ENCODE assay signal across 8 cellular contexts in the genomic region with DNA sequence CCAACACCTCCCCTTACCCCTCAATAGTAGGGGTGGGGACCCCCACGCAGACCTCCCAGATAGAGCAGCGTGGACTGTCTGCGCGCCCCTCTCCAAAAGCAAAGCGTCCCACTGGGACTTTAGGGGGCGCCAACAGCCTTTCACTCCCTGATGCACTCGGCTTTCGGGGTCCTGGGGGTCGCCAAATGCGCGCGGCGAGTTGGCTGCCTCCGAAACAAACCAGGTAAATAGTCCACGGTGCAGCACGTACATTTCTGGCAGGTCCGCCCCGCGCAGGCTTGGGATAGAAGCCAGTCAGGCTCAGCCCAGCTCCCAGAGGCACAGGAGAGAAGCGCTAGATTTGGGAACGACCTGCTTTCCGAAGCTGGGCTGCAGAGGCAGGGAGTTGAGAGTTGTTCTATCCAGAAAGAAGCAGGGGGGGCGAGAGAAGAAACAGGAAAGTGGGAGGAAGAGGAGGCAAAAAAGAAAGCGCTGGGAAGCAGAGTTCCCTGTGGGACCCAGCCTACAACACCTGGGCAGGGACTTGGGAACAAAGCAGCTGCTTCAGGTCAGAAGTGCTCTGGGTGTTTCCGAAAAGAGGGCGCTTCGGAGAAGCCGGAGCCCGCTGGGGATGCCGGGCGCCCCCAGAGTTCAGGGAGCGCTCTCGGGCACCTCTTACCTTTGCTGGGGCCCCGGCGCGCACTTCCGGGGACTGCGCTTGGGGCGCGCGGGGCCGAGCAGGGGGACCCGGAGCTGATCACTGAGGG. TPM values are rescaled to one million over a fixed set of nuclear protein-coding genes. Genes with fewer than 3 reads are reported as not detected.
DNase-seq lines count a peak whose midpoint lies in the region; ATAC-seq, FAIRE-seq and TF ChIP-seq lines count a peak whose summit lies in the region.

No MANE protein-coding gene starts in this region.

- CTCF ChIA-PET in mammary epithelial cell (lab: Charles Lee; ENCODE audit: low non-redundant PET), result interaction anchor here (1.1 to 1.8 kb wide), 2 partner anchors 47 to 68 kb away, joined by 3 to 7 read pairs; no protein-coding TSS in a partner anchor
- CTCF ChIA-PET in HepG2 (lab: Yijun Ruan, JAX; ENCODE audit: low intra/inter-chr PET ratio, low total read pairs), result interaction anchor here (1.6 to 3.1 kb wide), 2 partner anchors 49 to 96 kb away, joined by 4 to 18 read pairs; no protein-coding TSS in a partner anchor

- peak overlapping the region in 3 of 4 donors; percentile 36 to 82 (median 37) for H3K4me3 Mint-ChIP-seq in IgD-negative memory B cell

- DNase-seq in NCI-H2227 (lab: John Stamatoyannopoulos, UW; ENCODE audit: unreplicated experiment), result peak; percentile 22
- no peak for DNase-seq in NCI-H2227 treated with DMSO at 0.1 percent for 48 hours (lab: John Stamatoyannopoulos, UW)
- peak; percentile 52 for DNase-seq in mammary epithelial cell
- no peak for DNase-seq in HepG2 (ENCODE audit: low spot score)
- DNase-seq in transverse colon, result no peak

- peak overlapping the region; percentile 85 for H2AFZ ChIP-seq in mammary epithelial cell (ENCODE audit: low read depth, low read length)
- H2AFZ ChIP-seq in HepG2 (ENCODE audit: low read length), result no peak overlapping the region

- BruUV-seq in mammary epithelial cell (replicated peaks; lab: Mats Ljungman, UMichigan) (TSS peak; percentile 17), HepG2 (replicated peaks; lab: Mats Ljungman, UMichigan) (no TSS peak)

- FAIRE-seq in HepG2 (lab: Jason Lieb, UNC), result no peak

- in situ Hi-C loops in mammary epithelial cell (cut with MboI; ENCODE audit: low sequenced_read_pairs in 2 of 2) (loop anchor here in 1 of 2 donors (5.0 kb wide), 1 partner anchor 47 kb away; no protein-coding TSS in a partner anchor), HepG2 (cut with HindIII; ENCODE audit: extremely low pct_ligation_motif_present, low pct_unique_long_range_greater_than_20kb) (no loop called here), transverse colon (cut with MboI; ENCODE audit: low pct_ligation_motif_present in 1 of 4, low pct_unique_long_range_greater_than_20kb in 1 of 4, low sequenced_read_pairs in 3 of 4) (no loop called here)

- TF ChIP-seq POLR2A in HepG2 (IDR thresholded peaks at IDR 0.05; ENCODE audit: insufficient read depth in 1 of 2, low read depth in 2 of 2, low read length in 2 of 2), result peak in 1 of 2 experiments; percentile 27; a peak in 1 of 4 replicates
- TF ChIP-seq POLR2A in transverse colon (IDR thresholded peaks at IDR 0.05), result no peak

- TF ChIP-seq EP300 in HepG2 (IDR thresholded peaks at IDR 0.05; ENCODE audit: low read depth in 2 of 2, low read length in 2 of 2) (no peak), HepG2 (CRISPR knock-in tag; IDR thresholded peaks at IDR 0.05; ENCODE audit: borderline replicate concordance) (no peak), transverse colon (IDR thresholded peaks at IDR 0.05; ENCODE audit: low read depth) (no peak)

- no peak overlapping the region for H3K27ac Mint-ChIP-seq in IgD-negative memory B cell

- peaks cover 35% of the 10 kb centered on the region for H3K27me3 Mint-ChIP-seq in IgD-negative memory B cell

- H3K4me2 ChIP-seq in mammary epithelial cell (ENCODE audit: insufficient read depth, low read depth, low read length) (peak overlapping the region; percentile 91), HepG2 (ENCODE audit: low read depth, low read length) (peak overlapping the region; percentile 96)

- WGBS in mammary epithelial cell (ENCODE audit: low coverage, missing lambda C conversion rate), result 0% methylated on average over 15 of the region's 43 CpGs
- under 1% methylated on average over 32 of the region's 43 CpGs for WGBS in HepG2 (ENCODE audit: low lambda C conversion rate)
- WGBS in transverse colon (ENCODE audit: low coverage in 1 of 2), 2 donors, result 0 to 5% methylated on average over 1 to 43 of the region's 43 CpGs

- peak; percentile 8 to 47 for TF ChIP-seq CTCF in mammary epithelial cell (conservative IDR thresholded peaks at IDR 0.05 in 1 of 2, IDR thresholded peaks at IDR 0.05 in 1 of 2; ENCODE audit: extremely low read depth in 1 of 2, insufficient read depth in 1 of 2, low read depth in 1 of 2, low read length in 2 of 2)
- peak; percentile 85 for TF ChIP-seq CTCF in HepG2 (CRISPR knock-in tag; IDR thresholded peaks at IDR 0.05)
- no peak for TF ChIP-seq CTCF in transverse colon (IDR thresholded peaks at IDR 0.05)

- H3K9me3 ChIP-seq in mammary epithelial cell (replicated peaks; ENCODE audit: insufficient read depth, low read length) (no peaks in the 10 kb centered on the region), HepG2 (ENCODE audit: low read length) (no peaks in the 10 kb centered on the region), transverse colon (no peaks in the 10 kb centered on the region)

- H3K27ac ChIP-seq in mammary epithelial cell (ENCODE audit: insufficient read depth, low read depth, low read length), result peak overlapping the region; percentile 61
- peak overlapping the region; percentile 78 for H3K27ac ChIP-seq in HepG2 (ENCODE audit: extremely low read length, insufficient read depth, low read length)
- H3K27ac ChIP-seq in transverse colon, result peak overlapping the region in 2 of 4 donors; percentile 13 to 34

- H4K20me1 ChIP-seq in mammary epithelial cell (ENCODE audit: insufficient read depth, low read length) (no peaks in the 10 kb centered on the region), HepG2 (ENCODE audit: insufficient read depth, low read length) (peaks cover 23% of the 10 kb centered on the region)

- ATAC-seq in HepG2 (peak; percentile 68), HG02623 (IDR thresholded peaks at IDR 0.05; ENCODE audit: unreplicated experiment) (no peak), GM21786 (IDR thresholded peaks at IDR 0.05; ENCODE audit: unreplicated experiment) (no peak)

- H3K9ac ChIP-seq in mammary epithelial cell (ENCODE audit: insufficient read depth, low read length) (peak overlapping the region; percentile 78), HepG2 (ENCODE audit: insufficient read depth, low read depth, low read length) (peak overlapping the region; percentile 87)

- H3K79me2 ChIP-seq in mammary epithelial cell (ENCODE audit: insufficient read depth, low read length) (peaks cover 52% of the 10 kb centered on the region), HepG2 (ENCODE audit: insufficient read depth, low read length) (peaks cover 71% of the 10 kb centered on the region)

- H3K36me3 Mint-ChIP-seq in IgD-negative memory B cell, result peaks cover 2% of the 10 kb centered on the region

- H3K4me3 ChIP-seq in mammary epithelial cell (replicated peaks in 1 of 3; ENCODE audit: insufficient read depth in 1 of 3, low read depth in 2 of 3, low read length in 3 of 3) (peak overlapping the region; percentile 72 to 77 (median 75)), HepG2 (replicated peaks in 1 of 3; ENCODE audit: insufficient read depth in 1 of 3, low read depth in 2 of 3, low read length in 3 of 3) (peak overlapping the region; percentile 84 to 93 (median 91)), transverse colon (peak overlapping the region in 3 of 4 donors; percentile 22 to 48 (median 29))

- H3K4me1 ChIP-seq in mammary epithelial cell (ENCODE audit: insufficient read depth, low read length), result peaks cover 30% of the 10 kb centered on the region
- H3K4me1 ChIP-seq in HepG2 (ENCODE audit: insufficient read depth, low read length), result peaks cover 83% of the 10 kb centered on the region
- H3K4me1 ChIP-seq in transverse colon, result peaks cover 0 to 12% (median 3%) of the 10 kb centered on the region in 4 donors

- POLR2A ChIA-PET in HepG2 (lab: Yijun Ruan, JAX), result interaction anchor here (0.9 to 8.0 kb wide), 13 partner anchors 11 to 86 kb away, joined by 3 to 126 read pairs (median 8); partner anchors contain the start of gene MRPL19

- peak; percentile 64 for TF ChIP-seq RAD21 in HepG2 (CRISPR knock-in tag; IDR thresholded peaks at IDR 0.05)

- H3K27me3 ChIP-seq in mammary epithelial cell (ENCODE audit: insufficient read depth, low read length) (no peaks in the 10 kb centered on the region), HepG2 (ENCODE audit: control insufficient read depth in 1 of 2, insufficient read depth in 2 of 2, low read length in 2 of 2) (no peaks in the 10 kb centered on the region; a peak in 1 of 5 replicates), transverse colon (peaks cover 38% of the 10 kb centered on the region)

- H3K4me1 Mint-ChIP-seq in IgD-negative memory B cell, result peaks cover 0 to 9% (median 0%) of the 10 kb centered on the region in 3 donors

- intact Hi-C loops in mammary epithelial cell (cut with micrococcal nuclease), result loop anchor here (1.0 to 2.0 kb wide), 2 partner anchors 37 to 49 kb away; no protein-coding TSS in a partner anchor
- intact Hi-C loops in HepG2 (cut with micrococcal nuclease; ENCODE audit: unreplicated experiment), result loop anchor here (1.0 to 5.0 kb wide), 3 partner anchors 37 to 78 kb away; no protein-coding TSS in a partner anchor
- intact Hi-C loops in transverse colon (cut with DNase I; ENCODE audit: low total_unique reads), result no loop called here

- no peaks in the 10 kb centered on the region for H3K36me3 ChIP-seq in mammary epithelial cell (ENCODE audit: insufficient read depth, low read length)
- peaks cover 2 to 6% of the 10 kb centered on the region in 2 experiments for H3K36me3 ChIP-seq in HepG2 (replicated peaks in 1 of 2; ENCODE audit: control insufficient read depth in 1 of 2, insufficient read depth in 2 of 2, low read length in 2 of 2)
- H3K36me3 ChIP-seq in transverse colon, result no peaks in the 10 kb centered on the region

- dilution Hi-C loops in mammary epithelial cell (cut with HindIII; ENCODE audit: low sequenced_read_pairs), result no loop called here

- H3K9me3 Mint-ChIP-seq in IgD-negative memory B cell, result no peaks in the 10 kb centered on the region

RNA-seq across cellular contexts. Expression of gene EVA1A, which starts 0.5 kb away (rescaled TPM):
- polyA plus RNA-seq in IgD-negative memory B cell, result not detected
- 10 to 100 TPM; 19.2 to 28.7 TPM for total RNA-seq in mammary epithelial cell
- 28.0 TPM for polyA plus RNA-seq in mammary epithelial cell
- 37.7 TPM for polyA minus RNA-seq in mammary epithelial cell
- 55.9 and 57.8 TPM in 2 replicates for total RNA-seq in HepG2 (2016; rRNA removed; fragmentation: Illumina TruSeq; extraction: Trizol)
- total RNA-seq in HepG2 (2016; cell fraction: cytosol; rRNA removed; fragmentation: Illumina TruSeq; extraction: Trizol; ENCODE audit: low read depth), result 25.1 and 29.0 TPM in 2 replicates
- 52.7 and 57.5 TPM in 2 replicates for total RNA-seq in HepG2 (2016; cell fraction: insoluble cytoplasmic fraction; rRNA removed; fragmentation: Illumina TruSeq; extraction: Trizol)
- 48.2 and 58.4 TPM in 2 replicates for total RNA-seq in HepG2 (2016; cell fraction: membrane; rRNA removed; fragmentation: Illumina TruSeq; extraction: Trizol)
- total RNA-seq in HepG2 (2016; cell fraction: nucleus; rRNA removed; fragmentation: Illumina TruSeq; extraction: Trizol), result 46.1 and 58.2 TPM in 2 replicates
- 57.5 and 65.4 TPM in 2 replicates for polyA plus RNA-seq in HepG2 (2011; rRNA removed)
- 53.6 and 68.8 TPM in 2 replicates for polyA plus RNA-seq in HepG2 (2011; cell fraction: cytosol; rRNA removed)
- 77.6 and 80.4 TPM in 2 replicates for polyA plus RNA-seq in HepG2 (2011; cell fraction: nucleus; rRNA removed)
- 44.8 and 48.8 TPM in 2 replicates for polyA plus RNA-seq in HepG2 (2012)
- polyA plus RNA-seq in HepG2 (2016; cell fraction: cytosol; fragmentation: Illumina TruSeq; extraction: Trizol; ENCODE audit: low read depth), result 23.6 and 36.8 TPM in 2 replicates
- polyA plus RNA-seq in HepG2 (2016; cell fraction: insoluble cytoplasmic fraction; fragmentation: Illumina TruSeq; extraction: Trizol; ENCODE audit: low read depth), result 46.2 and 49.2 TPM in 2 replicates
- polyA plus RNA-seq in HepG2 (2016; cell fraction: membrane; fragmentation: Illumina TruSeq; extraction: Trizol; ENCODE audit: low read depth), result 37.8 and 44.2 TPM in 2 replicates
- polyA plus RNA-seq in HepG2 (2016; cell fraction: nucleus; fragmentation: Illumina TruSeq; extraction: Trizol; ENCODE audit: insufficient read depth, low read depth), result 60.9 and 62.0 TPM in 2 replicates
- polyA minus RNA-seq in HepG2 (2011; rRNA and poly(A)+ RNA removed; ENCODE audit: low replicate concordance), result 186 TPM in 1 of 2 replicates, not detected in the other
- 51.4 TPM in 2 replicates for polyA minus RNA-seq in HepG2 (2011; cell fraction: cytosol; rRNA and poly(A)+ RNA removed)
- 70.1 and 71.3 TPM in 2 replicates for polyA minus RNA-seq in HepG2 (2011; cell fraction: nucleus; rRNA and poly(A)+ RNA removed)
- total RNA-seq in transverse colon, result not detected

Comparison
In these comparisons a context has a peak if more than half of its experiments do, and no peak if none do; other contexts are left out.
1. DNase-seq: peak in NCI-H2227 (single experiment) and mammary epithelial cell (single experiment); none in NCI-H2227 treated with DMSO at 0.1 percent for 48 hours (single experiment), HepG2 (single experiment) and transverse colon (single experiment).
2. H3K4me3 ChIP-seq: peak in every context shown above with its lines; median percentile 91 in HepG2; 75 in mammary epithelial cell; 29 in transverse colon.
3. CTCF ChIP-seq: peak in mammary epithelial cell (2 of 2) and HepG2 (single experiment); none in transverse colon (0 of 5).
4. RNA of gene EVA1A, which starts 0.5 kb away (total RNA-seq): 25.1 to 58.4 TPM in HepG2 and 19.2 to 28.7 TPM in mammary epithelial cell; not detected in transverse colon; every median in the first group is over 10 times any median in the second.